Comparison of ENCODE assay signal across 8 cellular contexts in genomic region chr21:16534408-16535099, GRCh38.
DNase-seq lines count a peak whose midpoint lies in the region; ATAC-seq and TF ChIP-seq lines count a peak whose summit lies in the region.

No MANE protein-coding gene starts in this region.

- no peaks in the 10 kb centered on the region for H3K27me3 ChIP-seq in lower lobe of right lung (ENCODE audit: low read depth)
- H3K27me3 ChIP-seq in uterus, result no peaks in the 10 kb centered on the region

- H3K4me3 ChIP-seq in coronary artery, result peak overlapping the region; percentile 61
- peak overlapping the region; percentile 45 for H3K4me3 ChIP-seq in lower lobe of right lung
- peak overlapping the region; percentile 21 to 37 for H3K4me3 ChIP-seq in uterus

- H3K27ac ChIP-seq in coronary artery, result peak overlapping the region; percentile 42 to 82
- peak overlapping the region; percentile 74 for H3K27ac ChIP-seq in lower lobe of right lung
- H3K27ac ChIP-seq in uterus, result peak overlapping the region; percentile 84 to 88

- H3K9me3 ChIP-seq in lower lobe of right lung (no peaks in the 10 kb centered on the region), uterus (no peaks in the 10 kb centered on the region)

- H3K4me1 ChIP-seq in lower lobe of right lung, result no peaks in the 10 kb centered on the region
- no peaks in the 10 kb centered on the region for H3K4me1 ChIP-seq in uterus

- intact Hi-C loops in lower lobe of right lung (cut with DNase I) (no loop called here), uterus (cut with DNase I; ENCODE audit: low total_unique reads) (no loop called here)

- DNase-seq in NCI-H2107 treated with DMSO at 0.1 percent for 48 hours (lab: John Stamatoyannopoulos, UW; ENCODE audit: unreplicated experiment) (peak; percentile 68), NCI-H2107 (lab: John Stamatoyannopoulos, UW) (no peak), coronary artery (ENCODE audit: low spot score) (peak; percentile 87), lower lobe of right lung (no peak), uterus (peak; percentile 80 to 84), AML-193 (lab: John Stamatoyannopoulos, UW) (no peak)
- no peak for DNase-seq in stimulated activated CD4-positive, alpha-beta T cell treated with anti-CD3 and anti-CD28 coated beads, Interleukin-4, amount 100 ng/mL, for 4 hours

- no peak for TF ChIP-seq POLR2A in uterus (IDR thresholded peaks at IDR 0.05)

- ATAC-seq in lower lobe of right lung (peak; percentile 68 to 76), HG03521 (IDR thresholded peaks at IDR 0.05; ENCODE audit: unreplicated experiment) (no peak)

- no peak for TF ChIP-seq CTCF in coronary artery (IDR thresholded peaks at IDR 0.05)
- no peak for TF ChIP-seq CTCF in lower lobe of right lung (IDR thresholded peaks at IDR 0.05)
- no peak for TF ChIP-seq CTCF in uterus (IDR thresholded peaks at IDR 0.05)

- no peaks in the 10 kb centered on the region for H3K36me3 ChIP-seq in lower lobe of right lung
- H3K36me3 ChIP-seq in uterus, result no peaks in the 10 kb centered on the region

Comparison
In these comparisons a context has a peak if more than half of its experiments do, and no peak if none do; other contexts are left out.
1. DNase-seq: peak in NCI-H2107 treated with DMSO at 0.1 percent for 48 hours (single experiment), coronary artery (single experiment) and uterus (2 of 2); none in NCI-H2107 (single experiment), lower lobe of right lung (single experiment), AML-193 (0 of 2) and stimulated activated CD4-positive, alpha-beta T cell treated with anti-CD3 and anti-CD28 coated beads, Interleukin-4, amount 100 ng/mL, for 4 hours (0 of 2).
2. Peak in every context shown above with its lines, with median percentiles within 50 percentile points of each other: H3K27ac ChIP-seq and H3K4me3 ChIP-seq.